Comparison of ENCODE assay signal across 9 cellular contexts in genomic region chr4:2365054-2365912, GRCh38. TPM values are rescaled to one million over a fixed set of nuclear protein-coding genes. Genes with fewer than 3 reads are reported as not detected.
A peak's percentile ranks its signal among the peaks of the same experiment; 100 is the strongest.
DNase-seq lines count a peak whose midpoint lies in the region; ATAC-seq and TF ChIP-seq lines count a peak whose summit lies in the region.
"Had no signal": no experiment of that assay in that cellular context is flagged by ENCODE, and none has a peak within 500 bp of the region (broad histone marks: within the 10 kb centered on the region; RNA-seq: fewer than 3 reads in every experiment).

No MANE protein-coding gene starts in this region.

- ATAC-seq in sciatic nerve (peak; percentile 7), HG03457 (IDR thresholded peaks at IDR 0.05; ENCODE audit: unreplicated experiment) (no peak)

- intact Hi-C loops in CD4-positive, alpha-beta memory T cell (cut with micrococcal nuclease), result loop anchor here (2.0 kb wide), 1 partner anchor 48 kb away; no protein-coding TSS in a partner anchor
- intact Hi-C loops in activated CD4-positive, alpha-beta memory T cell treated with anti-CD3 and anti-CD28 coated beads for 36 hours (cut with micrococcal nuclease), result loop anchor here (2.0 kb wide), 1 partner anchor 48 kb away; no protein-coding TSS in a partner anchor
- intact Hi-C loops in sciatic nerve (cut with DNase I), result no loop called here

- H3K4me3 Mint-ChIP-seq in CD4-positive, alpha-beta memory T cell, result peak overlapping the region; percentile 6 to 84 (median 62)
- peak overlapping the region; percentile 64 for H3K4me3 Mint-ChIP-seq in activated CD4-positive, alpha-beta memory T cell treated with anti-CD3 and anti-CD28 coated beads for 36 hours

- peaks cover 4 to 13% of the 10 kb centered on the region in 2 donors for H3K36me3 Mint-ChIP-seq in CD4-positive, alpha-beta memory T cell
- H3K36me3 Mint-ChIP-seq in activated CD4-positive, alpha-beta memory T cell treated with anti-CD3 and anti-CD28 coated beads for 36 hours, result peaks cover 4% of the 10 kb centered on the region

- peak overlapping the region; percentile 43 for H3K27ac ChIP-seq in CD4-positive, alpha-beta memory T cell (ENCODE audit: low read depth, low read length)
- H3K27ac ChIP-seq: hepatocyte had no signal

- no peaks in the 10 kb centered on the region for H3K36me3 ChIP-seq in CD4-positive, alpha-beta memory T cell (ENCODE audit: insufficient read depth, low read length)

- TF ChIP-seq CTCF in fibroblast of pulmonary artery (IDR thresholded peaks at IDR 0.05; ENCODE audit: low read length, missing control alignments), result no peak

- CTCF ChIA-PET in CD4-positive, alpha-beta memory T cell (lab: Charles Lee; ENCODE audit: partially characterized antibody), result interaction anchor here (1.5 kb wide), 1 partner anchor 54 kb away, joined by 4 read pairs; the partner anchor contains the start of genes CFAP99 and ZFYVE28
- CTCF ChIA-PET in activated CD4-positive, alpha-beta memory T cell treated with anti-CD3 and anti-CD28 coated beads for 36 hours (lab: Charles Lee), result interaction anchor here (0.5 to 1.0 kb wide), 2 partner anchors 23 to 127 kb away, joined by 3 read pairs; no protein-coding TSS in a partner anchor

- no peaks in the 10 kb centered on the region for H3K27me3 ChIP-seq in CD4-positive, alpha-beta memory T cell (ENCODE audit: insufficient read depth, low read length)
- H3K27me3 ChIP-seq: hepatocyte had no signal

- H3K27ac Mint-ChIP-seq in CD4-positive, alpha-beta memory T cell, result peak overlapping the region in 3 of 7 donors; percentile 50 to 85 (median 84)
- H3K27ac Mint-ChIP-seq in activated CD4-positive, alpha-beta memory T cell treated with anti-CD3 and anti-CD28 coated beads for 36 hours, result no peak overlapping the region

- peaks cover 26% of the 10 kb centered on the region for H3K4me1 ChIP-seq in CD4-positive, alpha-beta memory T cell (ENCODE audit: insufficient read depth, low read length)

- peaks cover 7 to 49% (median 19%) of the 10 kb centered on the region in 4 donors for H3K4me1 Mint-ChIP-seq in CD4-positive, alpha-beta memory T cell
- peaks cover 9% of the 10 kb centered on the region for H3K4me1 Mint-ChIP-seq in activated CD4-positive, alpha-beta memory T cell treated with anti-CD3 and anti-CD28 coated beads for 36 hours (ENCODE audit: low read depth)

- no peaks in the 10 kb centered on the region for H3K27me3 Mint-ChIP-seq in CD4-positive, alpha-beta memory T cell
- H3K27me3 Mint-ChIP-seq in activated CD4-positive, alpha-beta memory T cell treated with anti-CD3 and anti-CD28 coated beads for 36 hours, result no peaks in the 10 kb centered on the region

- H3K4me3 ChIP-seq in CD4-positive, alpha-beta memory T cell (ENCODE audit: low read length in 2 of 2), result peak overlapping the region in 1 of 2 donors; percentile 39
- H3K4me3 ChIP-seq in fibroblast of pulmonary artery (replicated peaks; ENCODE audit: low read depth, low read length), result peak overlapping the region; percentile 52
- H3K4me3 ChIP-seq: hepatocyte had no signal

- no peaks in the 10 kb centered on the region for H3K9me3 ChIP-seq in CD4-positive, alpha-beta memory T cell (ENCODE audit: control insufficient read depth in 1 of 2, low read length in 2 of 2)

- peak in 2 of 5 donors; percentile 7 to 15 for DNase-seq in CD4-positive, alpha-beta memory T cell
- peak; percentile 14 for DNase-seq in activated CD4-positive, alpha-beta memory T cell treated with anti-CD3 and anti-CD28 coated beads for 36 hours
- no peak for DNase-seq in fibroblast of pulmonary artery (ENCODE audit: low read depth)
- no peak for DNase-seq in sciatic nerve (ENCODE audit: low spot score)
- DNase-seq in midbrain (lab: John Stamatoyannopoulos, UW), result no peak
- no peak for DNase-seq in KG1 (lab: John Stamatoyannopoulos, UW)
- no peak for DNase-seq in NCI-H526 (lab: John Stamatoyannopoulos, UW)

- peaks cover 0 to 4% (median 0%) of the 10 kb centered on the region in 8 donors for H3K9me3 Mint-ChIP-seq in CD4-positive, alpha-beta memory T cell
- peaks cover 12% of the 10 kb centered on the region for H3K9me3 Mint-ChIP-seq in activated CD4-positive, alpha-beta memory T cell treated with anti-CD3 and anti-CD28 coated beads for 36 hours

- POLR2A ChIA-PET in CD4-positive, alpha-beta memory T cell (lab: Charles Lee; ENCODE audit: partially characterized antibody), result interaction anchor here (1.3 to 3.6 kb wide), 2 partner anchors 47 to 105 kb away, joined by 3 to 15 read pairs; no protein-coding TSS in a partner anchor
- POLR2A ChIA-PET in activated CD4-positive, alpha-beta memory T cell treated with anti-CD3 and anti-CD28 coated beads for 36 hours (lab: Charles Lee), result no interaction called here

RNA-seq across cellular contexts. Expression of gene ZFYVE28, which starts 53.2 kb away (rescaled TPM):
- 10 to 100 TPM; 31.4 to 31.8 TPM for total RNA-seq in CD4-positive, alpha-beta memory T cell
- polyA plus RNA-seq in CD4-positive, alpha-beta memory T cell, result 10 to 100 TPM; 13.1 to 16.2 TPM
- 10 to 100 TPM; 19.7 to 20.0 TPM for total RNA-seq in activated CD4-positive, alpha-beta memory T cell treated with anti-CD3 and anti-CD28 coated beads for 36 hours
- total RNA-seq in sciatic nerve, result 23.2 TPM

RNA-seq across cellular contexts. Expression of gene CFAP99, which starts 53.5 kb away (rescaled TPM):
- total RNA-seq in CD4-positive, alpha-beta memory T cell, result under 1 TPM; 0.12 to 0.19 TPM
- polyA plus RNA-seq in CD4-positive, alpha-beta memory T cell, result not detected
- not detected for total RNA-seq in activated CD4-positive, alpha-beta memory T cell treated with anti-CD3 and anti-CD28 coated beads for 36 hours
- total RNA-seq in sciatic nerve, result not detected
- total RNA-seq: hepatocyte had no signal
- polyA plus RNA-seq: hepatocyte had no signal
